In genomic region chr3:8769088-8769822, GRCh38 we compare ENCODE assay signal across 8 cellular contexts. TPM values are rescaled to one million over a fixed set of nuclear protein-coding genes. Genes with fewer than 3 reads are reported as not detected.
DNase-seq lines count a peak whose midpoint lies in the region; ATAC-seq and TF ChIP-seq lines count a peak whose summit lies in the region.

TSS of gene OXTR (minus strand) at chr3:8769613. CDS start at chr3:8768187, 1,426 bp downstream.

- no peaks in the 10 kb centered on the region for H3K9me3 Mint-ChIP-seq in activated naive CD8-positive, alpha-beta T cell treated with anti-CD3 and anti-CD28 coated beads for 36 hours

- no peaks in the 10 kb centered on the region for H3K4me1 ChIP-seq in DND-41 (ENCODE audit: insufficient read depth, low read length)
- peaks cover 4% of the 10 kb centered on the region for H3K4me1 ChIP-seq in prostate gland (replicated peaks)

- H3K27ac ChIP-seq in DND-41 (ENCODE audit: low read length) (no peak within 1 kb of the TSS), RWPE1 (no peak within 1 kb of the TSS), prostate gland (no peak within 1 kb of the TSS)

- peaks cover 62% of the 10 kb centered on the region for H3K27me3 Mint-ChIP-seq in activated naive CD8-positive, alpha-beta T cell treated with anti-CD3 and anti-CD28 coated beads for 36 hours

- H3K79me2 ChIP-seq in DND-41 (ENCODE audit: insufficient read depth, low read length) = no peaks in the 10 kb centered on the region

- TF ChIP-seq POLR2A in prostate gland (IDR thresholded peaks at IDR 0.05) = no peak

- DNase-seq in DND-41 (no peak), RWPE1 (ENCODE audit: low spot score) (peak; percentile 70), left cardiac atrium (peak; percentile 59), prostate gland (ENCODE audit: low spot score) (peak; percentile 40), OCI-M2 (lab: John Stamatoyannopoulos, UW; ENCODE audit: unreplicated experiment) (no peak)
- peak; percentile 71 for DNase-seq in activated naive CD8-positive, alpha-beta T cell treated with anti-CD3 and anti-CD28 coated beads for 36 hours

- no peak within 1 kb of the TSS for H3K27ac Mint-ChIP-seq in activated naive CD8-positive, alpha-beta T cell treated with anti-CD3 and anti-CD28 coated beads for 36 hours

- POLR2A ChIA-PET in RWPE1 (lab: Yijun Ruan, JAX; ENCODE audit: low non-redundant PET) = interaction anchor here (0.7 kb wide), 1 partner anchor 10 kb away, joined by 3 read pairs; no protein-coding TSS in a partner anchor

- H3K4me3 ChIP-seq in DND-41 (ENCODE audit: low read depth in 1 of 2, low read length in 2 of 2) = no peak within 1 kb of the TSS
- peak within 1 kb of the TSS; percentile 6 to 28 for H3K4me3 ChIP-seq in prostate gland

- H3K4me1 Mint-ChIP-seq in activated naive CD8-positive, alpha-beta T cell treated with anti-CD3 and anti-CD28 coated beads for 36 hours = peaks cover 14% of the 10 kb centered on the region

- H2AFZ ChIP-seq in DND-41 (ENCODE audit: low read depth, low read length) = no peak within 1 kb of the TSS

- no peak within 1 kb of the TSS for H3K4me2 ChIP-seq in DND-41 (ENCODE audit: insufficient read depth, low read length)

- H3K36me3 Mint-ChIP-seq in activated naive CD8-positive, alpha-beta T cell treated with anti-CD3 and anti-CD28 coated beads for 36 hours = no peaks in the 10 kb centered on the region

- H4K20me1 ChIP-seq in DND-41 (ENCODE audit: insufficient read depth, low read length) = no peaks in the 10 kb centered on the region

- no peak within 1 kb of the TSS for H3K9ac ChIP-seq in DND-41 (ENCODE audit: low read depth, low read length)

- peak; percentile 1 for TF ChIP-seq CTCF in DND-41 (IDR thresholded peaks at IDR 0.05; ENCODE audit: borderline replicate concordance, extremely low read depth, low read length, poor library complexity, severe bottlenecking)
- peak; percentile 99 for TF ChIP-seq CTCF in RWPE1 (conservative IDR thresholded peaks at IDR 0.05; ENCODE audit: low read depth)
- TF ChIP-seq CTCF in prostate gland (IDR thresholded peaks at IDR 0.05) = peak; percentile 88 to 93 (median 91)

- no peaks in the 10 kb centered on the region for H3K27me3 ChIP-seq in DND-41 (ENCODE audit: insufficient read depth, low read length, poor library complexity)
- peaks cover 2% of the 10 kb centered on the region for H3K27me3 ChIP-seq in prostate gland (replicated peaks; ENCODE audit: insufficient read depth)

- CTCF ChIA-PET in RWPE1 (lab: Yijun Ruan, JAX) = interaction anchor here (0.5 to 2.0 kb wide), 23 partner anchors 9 to 500 kb away, joined by 3 to 10 read pairs (median 3); no protein-coding TSS in a partner anchor

- WGBS in prostate gland = 3% methylated on average over 53 of the region's 53 CpGs

- H3K9me3 ChIP-seq in DND-41 (ENCODE audit: insufficient read depth, low read length, severe bottlenecking) = peaks cover 8% of the 10 kb centered on the region
- H3K9me3 ChIP-seq in prostate gland = no peaks in the 10 kb centered on the region

- peak within 1 kb of the TSS; percentile 56 for H3K4me3 Mint-ChIP-seq in activated naive CD8-positive, alpha-beta T cell treated with anti-CD3 and anti-CD28 coated beads for 36 hours

- intact Hi-C loops in left cardiac atrium (cut with DNase I) (no loop called here), prostate gland (cut with DNase I) (no loop called here)

- ATAC-seq in DND-41 (ENCODE audit: insufficient read depth, low read depth) = no peak
- peak; percentile 63 for ATAC-seq in GM19468 (IDR thresholded peaks at IDR 0.05; ENCODE audit: extremely low read depth, unreplicated experiment)
- ATAC-seq in HG03575 (IDR thresholded peaks at IDR 0.05; ENCODE audit: extremely low read depth, insufficient number of reproducible peaks, low FRiP score, unreplicated experiment) = peak; percentile 50
- peak; percentile 95 to 97 for ATAC-seq in left cardiac atrium

- H3K36me3 ChIP-seq in DND-41 (ENCODE audit: insufficient read depth, low read length) (no peaks in the 10 kb centered on the region), prostate gland (no peaks in the 10 kb centered on the region)

RNA-seq across cellular contexts. Expression of gene OXTR, which starts in this region (rescaled TPM):
- under 1 TPM; 0.60 to 0.70 TPM for total RNA-seq in activated naive CD8-positive, alpha-beta T cell treated with anti-CD3 and anti-CD28 coated beads for 36 hours
- total RNA-seq in left cardiac atrium (under 1 TPM; 0.47 to 0.59 TPM), prostate gland (1 to 10 TPM; 1.6 to 3.5 TPM)

Comparison
In these comparisons a context has a peak if more than half of its experiments do, and no peak if none do; other contexts are left out.
1. Peak in DNase-seq in activated naive CD8-positive, alpha-beta T cell treated with anti-CD3 and anti-CD28 coated beads for 36 hours; RNA of the gene not detected or under 1 TPM.
2. Peak in DNase-seq and ATAC-seq in left cardiac atrium; RNA of the gene not detected or under 1 TPM.
3. DNase-seq: peak in RWPE1 (single experiment) and prostate gland (single experiment); none in DND-41 (single experiment) and OCI-M2 (single experiment).
4. H3K4me3 ChIP-seq: peak in prostate gland (2 of 2); none in DND-41 (0 of 2).
5. CTCF ChIP-seq: peak in every context shown above with its lines; median percentile 99 in RWPE1; 91 in prostate gland; 1 in DND-41.